ENCODE assay signal across 8 cellular contexts in genomic region chr14:101721951-101722661, GRCh38. TPM values are rescaled to one million over a fixed set of nuclear protein-coding genes. Genes with fewer than 3 reads are reported as not detected.
DNase-seq lines count a peak whose midpoint lies in the region; ATAC-seq and TF ChIP-seq lines count a peak whose summit lies in the region.

No MANE protein-coding gene starts in this region.

- intact Hi-C loops in PC-3 (cut with micrococcal nuclease) = loop anchor here (1.0 to 2.0 kb wide), 2 partner anchors 9 to 39 kb away; partner anchors contain the start of gene PPP2R5C

- no TSS peak for BruUV-seq in PC-3 (replicated peaks; lab: Mats Ljungman, UMichigan)

- H3K4me2 ChIP-seq in PC-3 (ENCODE audit: low read length) = peak overlapping the region; percentile 70

- H3K27ac ChIP-seq in PC-3 (ENCODE audit: low read length) = peak overlapping the region; percentile 88

- DNase-seq in PC-3 (peak; percentile 89), islet precursor cell (peak; percentile 90), NCI-H2171 (lab: John Stamatoyannopoulos, UW) (no peak)
- DNase-seq in activated effector memory CD4-positive, alpha-beta T cell treated with anti-CD3 and anti-CD28 coated beads, Interleukin-2, amount 50 U/mL, for 16 hours = peak; percentile 89
- DNase-seq in stimulated activated CD8-positive, alpha-beta memory T cell treated with anti-CD3 and anti-CD28 coated beads, Interleukin-15, amount 100 ng/mL, for 1 hour (ENCODE audit: low read depth) = peak; percentile 47

- H4K20me1 ChIP-seq in PC-3 (ENCODE audit: low read length) = no peaks in the 10 kb centered on the region

- CTCF ChIA-PET in PC-3 (lab: Charles Lee) = interaction anchor here (0.9 kb wide), 1 partner anchor 9 kb away, joined by 4 read pairs; no protein-coding TSS in a partner anchor

- no peaks in the 10 kb centered on the region for H3K36me3 ChIP-seq in PC-3 (ENCODE audit: low read depth, low read length)

- no peaks in the 10 kb centered on the region for H3K27me3 ChIP-seq in PC-3 (ENCODE audit: low read length)

- peak overlapping the region; percentile 25 for H2AFZ ChIP-seq in PC-3 (ENCODE audit: low read length)

- POLR2A ChIA-PET in PC-3 (lab: Charles Lee; ENCODE audit: unreplicated experiment) = interaction anchor here (1.5 kb wide), 1 partner anchor 9 kb away, joined by 7 read pairs; no protein-coding TSS in a partner anchor

- H3K4me1 ChIP-seq in PC-3 (ENCODE audit: insufficient read depth, low read length) = peaks cover 18% of the 10 kb centered on the region

- TF ChIP-seq CTCF in PC-3 (conservative IDR thresholded peaks at IDR 0.05; ENCODE audit: low read depth, low read length) = no peak

- peak overlapping the region; percentile 74 for H3K9ac ChIP-seq in PC-3 (ENCODE audit: low read length)

- H3K4me3 ChIP-seq in PC-3 (ENCODE audit: low read length) = peak overlapping the region; percentile 42

- H3K9me3 ChIP-seq in PC-3 (ENCODE audit: low read length) = no peaks in the 10 kb centered on the region

- ATAC-seq in GM18907 (IDR thresholded peaks at IDR 0.05; ENCODE audit: unreplicated experiment) (peak; percentile 58), PC-3 (peak; percentile 87), GM21529 (IDR thresholded peaks at IDR 0.05; ENCODE audit: unreplicated experiment) (no peak), HG03097 (IDR thresholded peaks at IDR 0.05; ENCODE audit: low FRiP score, unreplicated experiment) (no peak)

- H3K79me2 ChIP-seq in PC-3 (ENCODE audit: low read length) = no peaks in the 10 kb centered on the region

- no peaks in the 10 kb centered on the region for H3K9me2 ChIP-seq in PC-3 (replicated peaks; ENCODE audit: low read length)

- H3F3A ChIP-seq in PC-3 (ENCODE audit: low read length, unreplicated experiment) = no peaks in the 10 kb centered on the region

RNA-seq across cellular contexts. Expression of gene PPP2R5C, which starts 39.4 kb away (rescaled TPM):
- 92.9 and 96.1 TPM in 2 replicates for total RNA-seq in PC-3 (2014; rRNA removed)

Comparison
In these comparisons a context has a peak if more than half of its experiments do, and no peak if none do; other contexts are left out.
1. ATAC-seq: peak in GM18907 (single experiment) and PC-3 (single experiment); none in GM21529 (single experiment) and HG03097 (single experiment).